Comparison of ENCODE assay signal across 8 cellular contexts in the genomic region with DNA sequence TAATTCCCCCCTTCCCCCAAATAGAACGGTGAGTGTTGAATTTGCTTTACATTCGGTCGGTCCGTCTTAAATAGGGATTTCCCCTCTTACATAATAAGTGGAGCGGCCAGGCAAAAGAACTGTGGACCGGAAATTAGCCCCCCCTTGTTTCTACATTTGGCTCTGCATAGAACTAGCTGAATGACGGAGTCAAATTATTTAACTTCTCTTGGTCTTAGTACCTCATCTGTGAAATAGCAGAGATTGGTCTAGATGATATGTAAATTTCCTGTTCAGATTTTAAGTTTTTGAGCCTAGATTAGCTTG. TPM values are rescaled to one million over a fixed set of nuclear protein-coding genes. Genes with fewer than 3 reads are reported as not detected.
A peak's percentile ranks its signal among the peaks of the same experiment; 100 is the strongest.
DNase-seq lines count a peak whose midpoint lies in the region; ATAC-seq and TF ChIP-seq lines count a peak whose summit lies in the region.

No MANE protein-coding gene starts in this region.

- H3K27me3 ChIP-seq in naive thymus-derived CD4-positive, alpha-beta T cell (ENCODE audit: control insufficient read depth in 2 of 2, insufficient read depth in 2 of 2, low read length in 2 of 2): peaks cover 3 to 11% of the 10 kb centered on the region in 2 donors

- H3K36me3 Mint-ChIP-seq in activated CD8-positive, alpha-beta T cell treated with anti-CD3 and anti-CD28 coated beads for 36 hours (ENCODE audit: low read depth): no peaks in the 10 kb centered on the region
- no peaks in the 10 kb centered on the region for H3K36me3 Mint-ChIP-seq in activated CD8-positive, alpha-beta T cell treated with anti-CD3 and anti-CD28 coated beads, Interleukin-2, amount 10 ng/mL, durations not matched to agents 7 days and 5 days (ENCODE audit: low read depth)
- no peaks in the 10 kb centered on the region for H3K36me3 Mint-ChIP-seq in dendritic cell treated with granulocyte-macrophage colony-stimulating factor and Interleukin-4, amounts not matched to agents 40 ng/mL and 50 ng/mL, for 4 days (ENCODE audit: low read depth)
- no peaks in the 10 kb centered on the region for H3K36me3 Mint-ChIP-seq in naive thymus-derived CD4-positive, alpha-beta T cell

- CTCF ChIA-PET in activated CD8-positive, alpha-beta T cell treated with anti-CD3 and anti-CD28 coated beads for 36 hours (lab: Charles Lee): no interaction called here
- CTCF ChIA-PET in activated CD8-positive, alpha-beta T cell treated with anti-CD3 and anti-CD28 coated beads, Interleukin-2, amount 10 ng/mL, durations not matched to agents 7 days and 5 days (lab: Charles Lee): no interaction called here
- CTCF ChIA-PET in naive thymus-derived CD4-positive, alpha-beta T cell (lab: Charles Lee): no interaction called here

- H3K27ac ChIP-seq in naive thymus-derived CD4-positive, alpha-beta T cell (ENCODE audit: low read depth, low read length): no peak overlapping the region

- H3K9me3 Mint-ChIP-seq in activated CD8-positive, alpha-beta T cell treated with anti-CD3 and anti-CD28 coated beads for 36 hours: no peaks in the 10 kb centered on the region
- H3K9me3 Mint-ChIP-seq in activated CD8-positive, alpha-beta T cell treated with anti-CD3 and anti-CD28 coated beads, Interleukin-2, amount 10 ng/mL, durations not matched to agents 7 days and 5 days (ENCODE audit: insufficient read depth): no peaks in the 10 kb centered on the region
- no peaks in the 10 kb centered on the region for H3K9me3 Mint-ChIP-seq in dendritic cell treated with granulocyte-macrophage colony-stimulating factor and Interleukin-4, amounts not matched to agents 40 ng/mL and 50 ng/mL, for 4 days
- H3K9me3 Mint-ChIP-seq in naive thymus-derived CD4-positive, alpha-beta T cell: peaks cover 0 to 2% (median 0%) of the 10 kb centered on the region in 11 donors

- H3K4me1 Mint-ChIP-seq in activated CD8-positive, alpha-beta T cell treated with anti-CD3 and anti-CD28 coated beads for 36 hours (ENCODE audit: low read depth): peaks cover 14% of the 10 kb centered on the region
- H3K4me1 Mint-ChIP-seq in activated CD8-positive, alpha-beta T cell treated with anti-CD3 and anti-CD28 coated beads, Interleukin-2, amount 10 ng/mL, durations not matched to agents 7 days and 5 days (ENCODE audit: low read depth): peaks cover 15% of the 10 kb centered on the region
- peaks cover 39% of the 10 kb centered on the region for H3K4me1 Mint-ChIP-seq in dendritic cell treated with granulocyte-macrophage colony-stimulating factor and Interleukin-4, amounts not matched to agents 40 ng/mL and 50 ng/mL, for 4 days (ENCODE audit: low read depth)
- peaks cover 0 to 19% (median 12%) of the 10 kb centered on the region in 7 donors for H3K4me1 Mint-ChIP-seq in naive thymus-derived CD4-positive, alpha-beta T cell

- DNase-seq in activated CD8-positive, alpha-beta T cell treated with anti-CD3 and anti-CD28 coated beads for 36 hours: no peak
- no peak for DNase-seq in activated CD8-positive, alpha-beta T cell treated with anti-CD3 and anti-CD28 coated beads, Interleukin-2, amount 10 ng/mL, durations not matched to agents 7 days and 5 days
- DNase-seq in naive thymus-derived CD4-positive, alpha-beta T cell: no peak
- DNase-seq in activated CD4-positive, alpha-beta T cell treated with anti-CD3 and anti-CD28 coated beads, Interleukin-2, amount 50 U/mL, for 4 hours: no peak
- DNase-seq in cerebellar cortex (ENCODE audit: low spot score): no peak
- DNase-seq in NCI-H446 (lab: John Stamatoyannopoulos, UW): no peak

- H3K4me3 Mint-ChIP-seq in activated CD8-positive, alpha-beta T cell treated with anti-CD3 and anti-CD28 coated beads for 36 hours: peak overlapping the region; percentile 45
- no peak overlapping the region for H3K4me3 Mint-ChIP-seq in activated CD8-positive, alpha-beta T cell treated with anti-CD3 and anti-CD28 coated beads, Interleukin-2, amount 10 ng/mL, durations not matched to agents 7 days and 5 days
- H3K4me3 Mint-ChIP-seq in dendritic cell treated with granulocyte-macrophage colony-stimulating factor and Interleukin-4, amounts not matched to agents 40 ng/mL and 50 ng/mL, for 4 days: peak overlapping the region; percentile 84
- H3K4me3 Mint-ChIP-seq in naive thymus-derived CD4-positive, alpha-beta T cell: peak overlapping the region in 8 of 10 donors; percentile 44 to 78 (median 70)

- peaks cover 54% of the 10 kb centered on the region for H3K27me3 Mint-ChIP-seq in activated CD8-positive, alpha-beta T cell treated with anti-CD3 and anti-CD28 coated beads for 36 hours
- peaks cover 57% of the 10 kb centered on the region for H3K27me3 Mint-ChIP-seq in activated CD8-positive, alpha-beta T cell treated with anti-CD3 and anti-CD28 coated beads, Interleukin-2, amount 10 ng/mL, durations not matched to agents 7 days and 5 days (ENCODE audit: low read depth)
- peaks cover 68% of the 10 kb centered on the region for H3K27me3 Mint-ChIP-seq in dendritic cell treated with granulocyte-macrophage colony-stimulating factor and Interleukin-4, amounts not matched to agents 40 ng/mL and 50 ng/mL, for 4 days
- H3K27me3 Mint-ChIP-seq in naive thymus-derived CD4-positive, alpha-beta T cell: peaks cover 52 to 72% (median 56%) of the 10 kb centered on the region in 5 donors

- no peaks in the 10 kb centered on the region for H3K36me3 ChIP-seq in naive thymus-derived CD4-positive, alpha-beta T cell (ENCODE audit: control insufficient read depth in 2 of 3, insufficient read depth in 3 of 3, low read length in 3 of 3)

- H3K4me3 ChIP-seq in naive thymus-derived CD4-positive, alpha-beta T cell (ENCODE audit: low read length): no peak overlapping the region

- TF ChIP-seq CTCF in activated CD8-positive, alpha-beta T cell treated with anti-CD3 and anti-CD28 coated beads for 36 hours (IDR thresholded peaks at IDR 0.05): no peak

- peaks cover 0 to 8% of the 10 kb centered on the region in 2 donors for H3K4me1 ChIP-seq in naive thymus-derived CD4-positive, alpha-beta T cell (ENCODE audit: control insufficient read depth in 2 of 2, insufficient read depth in 2 of 2, low read length in 2 of 2)

- H3K9me3 ChIP-seq in naive thymus-derived CD4-positive, alpha-beta T cell (ENCODE audit: control insufficient read depth in 2 of 3, low read length in 3 of 3): no peaks in the 10 kb centered on the region

- no peak overlapping the region for H3K27ac Mint-ChIP-seq in activated CD8-positive, alpha-beta T cell treated with anti-CD3 and anti-CD28 coated beads for 36 hours
- no peak overlapping the region for H3K27ac Mint-ChIP-seq in activated CD8-positive, alpha-beta T cell treated with anti-CD3 and anti-CD28 coated beads, Interleukin-2, amount 10 ng/mL, durations not matched to agents 7 days and 5 days
- H3K27ac Mint-ChIP-seq in dendritic cell treated with granulocyte-macrophage colony-stimulating factor and Interleukin-4, amounts not matched to agents 40 ng/mL and 50 ng/mL, for 4 days: peak overlapping the region; percentile 51
- no peak overlapping the region for H3K27ac Mint-ChIP-seq in naive thymus-derived CD4-positive, alpha-beta T cell

- intact Hi-C loops in activated CD8-positive, alpha-beta T cell treated with anti-CD3 and anti-CD28 coated beads for 36 hours (cut with micrococcal nuclease): no loop called here
- intact Hi-C loops in dendritic cell treated with granulocyte-macrophage colony-stimulating factor and Interleukin-4, amounts not matched to agents 40 ng/mL and 50 ng/mL, for 4 days (cut with micrococcal nuclease): no loop called here
- intact Hi-C loops in naive thymus-derived CD4-positive, alpha-beta T cell (cut with micrococcal nuclease): no loop called here

- POLR2A ChIA-PET in activated CD8-positive, alpha-beta T cell treated with anti-CD3 and anti-CD28 coated beads for 36 hours (lab: Charles Lee): no interaction called here
- POLR2A ChIA-PET in activated CD8-positive, alpha-beta T cell treated with anti-CD3 and anti-CD28 coated beads, Interleukin-2, amount 10 ng/mL, durations not matched to agents 7 days and 5 days (lab: Charles Lee): no interaction called here
- POLR2A ChIA-PET in naive thymus-derived CD4-positive, alpha-beta T cell (lab: Charles Lee): no interaction called here

- ATAC-seq in activated CD8-positive, alpha-beta T cell treated with anti-CD3 and anti-CD28 coated beads for 36 hours: peak; percentile 34
- ATAC-seq in activated CD8-positive, alpha-beta T cell treated with anti-CD3 and anti-CD28 coated beads, Interleukin-2, amount 10 ng/mL, durations not matched to agents 7 days and 5 days: no peak
- ATAC-seq in HG03066 (IDR thresholded peaks at IDR 0.05; ENCODE audit: low read depth, unreplicated experiment): peak; percentile 44
- no peak for ATAC-seq in naive thymus-derived CD4-positive, alpha-beta T cell

RNA-seq across cellular contexts. Expression of gene SPATA18, which starts 1.3 kb away (rescaled TPM):
- total RNA-seq in activated CD8-positive, alpha-beta T cell treated with anti-CD3 and anti-CD28 coated beads for 36 hours: under 1 TPM in 1 of 2 experiments, not detected in 1; 0.58 TPM
- under 1 TPM; 0.26 to 0.34 TPM for total RNA-seq in activated CD8-positive, alpha-beta T cell treated with anti-CD3 and anti-CD28 coated beads, Interleukin-2, amount 10 ng/mL, durations not matched to agents 7 days and 5 days
- total RNA-seq in naive thymus-derived CD4-positive, alpha-beta T cell: under 1 TPM in 1 of 5 experiments, not detected in 4; 0.34 TPM
- polyA plus RNA-seq in naive thymus-derived CD4-positive, alpha-beta T cell: not detected

RNA-seq across cellular contexts. Expression of gene SGCB, which starts 14.3 kb away (rescaled TPM):
- total RNA-seq in activated CD8-positive, alpha-beta T cell treated with anti-CD3 and anti-CD28 coated beads for 36 hours: 1 to 10 TPM; 7.6 to 8.8 TPM
- total RNA-seq in activated CD8-positive, alpha-beta T cell treated with anti-CD3 and anti-CD28 coated beads, Interleukin-2, amount 10 ng/mL, durations not matched to agents 7 days and 5 days: 10 to 100 TPM in 1 of 2 experiments, 1 to 10 TPM in 1; 8.1 to 13.0 TPM
- 10 to 100 TPM in 1 of 5 experiments, 1 to 10 TPM in 4; 3.6 to 11.6 (median 4.5) TPM for total RNA-seq in naive thymus-derived CD4-positive, alpha-beta T cell
- polyA plus RNA-seq in naive thymus-derived CD4-positive, alpha-beta T cell: 1 to 10 TPM; 4.1 to 4.6 TPM

RNA-seq across cellular contexts. Expression of gene LRRC66, which starts 32.3 kb away (rescaled TPM):
- under 1 TPM in 1 of 2 experiments, not detected in 1; 0.09 TPM for total RNA-seq in activated CD8-positive, alpha-beta T cell treated with anti-CD3 and anti-CD28 coated beads for 36 hours
- under 1 TPM; 0.08 to 0.13 TPM for total RNA-seq in activated CD8-positive, alpha-beta T cell treated with anti-CD3 and anti-CD28 coated beads, Interleukin-2, amount 10 ng/mL, durations not matched to agents 7 days and 5 days
- total RNA-seq in naive thymus-derived CD4-positive, alpha-beta T cell: under 1 TPM; 0.11 to 0.27 (median 0.17) TPM
- under 1 TPM in 1 of 2 donors, not detected in 1; 0.23 TPM for polyA plus RNA-seq in naive thymus-derived CD4-positive, alpha-beta T cell

Comparison
In these comparisons a context has a peak if more than half of its experiments do, and no peak if none do; other contexts are left out.
1. ATAC-seq: peak in activated CD8-positive, alpha-beta T cell treated with anti-CD3 and anti-CD28 coated beads for 36 hours (single experiment) and HG03066 (single experiment); none in activated CD8-positive, alpha-beta T cell treated with anti-CD3 and anti-CD28 coated beads, Interleukin-2, amount 10 ng/mL, durations not matched to agents 7 days and 5 days (single experiment) and naive thymus-derived CD4-positive, alpha-beta T cell (single experiment).